Comparison of ENCODE assay signal across 8 cellular contexts in genomic region chr17:7263071-7263800, GRCh38. TPM values are rescaled to one million over a fixed set of nuclear protein-coding genes. Genes with fewer than 3 reads are reported as not detected.
DNase-seq lines count a peak whose midpoint lies in the region; ATAC-seq, FAIRE-seq and TF ChIP-seq lines count a peak whose summit lies in the region.

No MANE protein-coding gene starts in this region.

- H3K27me3 Mint-ChIP-seq in CD4-positive, CD25-positive, alpha-beta regulatory T cell: peaks cover 33% of the 10 kb centered on the region
- peaks cover 28% of the 10 kb centered on the region for H3K27me3 Mint-ChIP-seq in IgD-negative memory B cell

- no peak overlapping the region for H3K4me3 ChIP-seq in CD4-positive, CD25-positive, alpha-beta regulatory T cell (ENCODE audit: low read depth, low read length)
- H3K4me3 ChIP-seq in K562 (peak overlapping the region; percentile 47), lower lobe of right lung (peak overlapping the region; percentile 67), aorta (ENCODE audit: low read length in 2 of 2) (no peak overlapping the region)

- no peaks in the 10 kb centered on the region for H3K9me1 ChIP-seq in K562 (ENCODE audit: control insufficient read depth, insufficient read depth, low read length)

- peaks cover 6% of the 10 kb centered on the region for H3K36me3 ChIP-seq in CD4-positive, CD25-positive, alpha-beta regulatory T cell (ENCODE audit: control insufficient read depth, insufficient read depth, low read length)
- H3K36me3 ChIP-seq in K562 (ENCODE audit: control insufficient read depth, insufficient read depth, low read length) (peaks cover 21% of the 10 kb centered on the region; the same call in 2 of the 3 replicates), lower lobe of right lung (peaks cover 10% of the 10 kb centered on the region), aorta (ENCODE audit: control insufficient read depth in 1 of 2, insufficient read depth in 2 of 2, low read length in 1 of 2) (peaks cover 0 to 1% of the 10 kb centered on the region in 2 donors)

- POLR2A ChIA-PET in K562 (lab: Yijun Ruan, JAX): interaction anchor here (0.6 to 1.9 kb wide), 4 partner anchors 9 to 878 kb away, joined by 3 to 8 read pairs (median 4); no protein-coding TSS in a partner anchor

- H3K4me2 ChIP-seq in K562 (ENCODE audit: insufficient read depth, low read length): peak overlapping the region; percentile 95

- BruUV-seq in K562 (replicated peaks; lab: Mats Ljungman, UMichigan): no TSS peak

- peak; percentile 58 for TF ChIP-seq POLR2A in K562 (conservative IDR thresholded peaks at IDR 0.05)
- no peak for TF ChIP-seq POLR2A in GM18505 (IDR thresholded peaks at IDR 0.05; ENCODE audit: borderline replicate concordance, extremely low read depth, insufficient read depth, insufficient read length)

- FAIRE-seq in K562 (lab: Jason Lieb, UNC): peak; percentile 93

- TF ChIP-seq EP300 in K562 (IDR thresholded peaks at IDR 0.05; ENCODE audit: low read length): no peak

- peaks cover 5 to 32% (median 13%) of the 10 kb centered on the region in 4 donors for H3K4me1 Mint-ChIP-seq in CD4-positive, CD25-positive, alpha-beta regulatory T cell
- H3K4me1 Mint-ChIP-seq in IgD-negative memory B cell: peaks cover 5 to 18% (median 10%) of the 10 kb centered on the region in 3 donors

- no peaks in the 10 kb centered on the region for H3K79me2 ChIP-seq in K562 (ENCODE audit: control insufficient read depth, insufficient read depth, low read length)

- H3K27ac ChIP-seq in CD4-positive, CD25-positive, alpha-beta regulatory T cell (ENCODE audit: insufficient read depth, low read length, poor library complexity, severe bottlenecking): no peak overlapping the region
- H3K27ac ChIP-seq in K562 (ENCODE audit: extremely low read depth, low read depth, low read length) (peak overlapping the region; percentile 70), lower lobe of right lung (peak overlapping the region; percentile 88), aorta (ENCODE audit: low read depth in 1 of 2, low read length in 2 of 2) (no peak overlapping the region), substantia nigra (ENCODE audit: low read depth, low read length, poor library complexity, severe bottlenecking) (no peak overlapping the region)

- peaks cover 34% of the 10 kb centered on the region for H3K4me1 ChIP-seq in CD4-positive, CD25-positive, alpha-beta regulatory T cell (ENCODE audit: control insufficient read depth, insufficient read depth, low read length, poor library complexity, severe bottlenecking)
- H3K4me1 ChIP-seq in K562 (replicated peaks in 1 of 2; ENCODE audit: control insufficient read depth in 2 of 2, insufficient read depth in 2 of 2, low read length in 2 of 2): peaks cover 10 to 35% of the 10 kb centered on the region in 2 experiments; a peak in 4 of 5 replicates
- peaks cover 52% of the 10 kb centered on the region for H3K4me1 ChIP-seq in lower lobe of right lung
- no peaks in the 10 kb centered on the region for H3K4me1 ChIP-seq in aorta (ENCODE audit: control insufficient read depth in 1 of 2, insufficient read depth in 2 of 2, low read length in 2 of 2)

- H3K9ac ChIP-seq in K562 (ENCODE audit: insufficient read depth in 1 of 2, low read depth in 2 of 2, low read length in 2 of 2): peak overlapping the region; percentile 63 to 89

- peaks cover 0 to 2% (median 0%) of the 10 kb centered on the region in 7 donors for H3K9me3 Mint-ChIP-seq in CD4-positive, CD25-positive, alpha-beta regulatory T cell
- no peaks in the 10 kb centered on the region for H3K9me3 Mint-ChIP-seq in IgD-negative memory B cell

- CTCF ChIA-PET in K562 (lab: Yijun Ruan, JAX; ENCODE audit: low intra/inter-chr PET ratio): no interaction called here

- peak in 1 of 2 donors; percentile 26 for ATAC-seq in CD4-positive, CD25-positive, alpha-beta regulatory T cell (ENCODE audit: low read depth in 2 of 2)
- ATAC-seq in K562 (peak; percentile 92), lower lobe of right lung (peak; percentile 53 to 59), aorta (ENCODE audit: low FRiP score) (peak; percentile 4), HG03097 (IDR thresholded peaks at IDR 0.05; ENCODE audit: low FRiP score, unreplicated experiment) (no peak), GM18505 (IDR thresholded peaks at IDR 0.05; ENCODE audit: unreplicated experiment) (no peak)

- TF ChIP-seq CTCF in K562 (IDR thresholded peaks at IDR 0.05 in 2 of 3, conservative IDR thresholded peaks at IDR 0.05 in 1 of 3; ENCODE audit: insufficient read depth in 2 of 3, low read depth in 1 of 3, low read length in 3 of 3) (no peak), lower lobe of right lung (IDR thresholded peaks at IDR 0.05) (no peak)

- TF ChIP-seq RAD21 in K562 (CRISPR knock-in tag; conservative IDR thresholded peaks at IDR 0.05 in 1 of 2, IDR thresholded peaks at IDR 0.05 in 1 of 2): no peak

- no peaks in the 10 kb centered on the region for H3K9me3 ChIP-seq in CD4-positive, CD25-positive, alpha-beta regulatory T cell (ENCODE audit: control insufficient read depth in 2 of 2, low read length in 2 of 2)
- H3K9me3 ChIP-seq in K562 (replicated peaks; ENCODE audit: control insufficient read depth, insufficient read depth, low read depth, low read length): no peaks in the 10 kb centered on the region
- H3K9me3 ChIP-seq in lower lobe of right lung: no peaks in the 10 kb centered on the region
- H3K9me3 ChIP-seq in aorta (ENCODE audit: control insufficient read depth, low read length): no peaks in the 10 kb centered on the region

- H3K27ac Mint-ChIP-seq in CD4-positive, CD25-positive, alpha-beta regulatory T cell: peak overlapping the region in 2 of 3 donors; percentile 26 to 42
- peak overlapping the region in 2 of 3 donors; percentile 74 to 95 for H3K27ac Mint-ChIP-seq in IgD-negative memory B cell

- in situ Hi-C loops in K562 (cut with MboI): no loop called here

- 1% methylated on average over 10 of the region's 19 CpGs for WGBS in K562 (ENCODE audit: insufficient coverage, low coverage, missing lambda C conversion rate)
- WGBS in aorta, 2 donors: 9 to 13% methylated on average over 19 of the region's 19 CpGs

- DNase-seq in CD4-positive, CD25-positive, alpha-beta regulatory T cell: no peak
- DNase-seq in K562 (ENCODE audit: extremely low read depth in 1 of 4, low spot score in 3 of 4) (peak; percentile 79 to 88 (median 82)), lower lobe of right lung (peak; percentile 82), aorta (no peak), substantia nigra (lab: John Stamatoyannopoulos, UW) (no peak)

- peaks cover 6% of the 10 kb centered on the region for H3K27me3 ChIP-seq in CD4-positive, CD25-positive, alpha-beta regulatory T cell (ENCODE audit: control insufficient read depth, insufficient read depth, low read length)
- no peaks in the 10 kb centered on the region for H3K27me3 ChIP-seq in K562 (ENCODE audit: control insufficient read depth in 2 of 2, insufficient read depth in 2 of 2, low read length in 2 of 2)
- peaks cover 21% of the 10 kb centered on the region for H3K27me3 ChIP-seq in lower lobe of right lung (ENCODE audit: low read depth)
- H3K27me3 ChIP-seq in aorta (ENCODE audit: control insufficient read depth in 1 of 2, insufficient read depth in 2 of 2, low read length in 1 of 2): peaks cover 0 to 3% of the 10 kb centered on the region in 2 donors

- H3K36me3 Mint-ChIP-seq in CD4-positive, CD25-positive, alpha-beta regulatory T cell: no peaks in the 10 kb centered on the region
- peaks cover 6% of the 10 kb centered on the region for H3K36me3 Mint-ChIP-seq in IgD-negative memory B cell

- intact Hi-C loops in K562 (cut with micrococcal nuclease) (no loop called here), lower lobe of right lung (cut with DNase I) (no loop called here), aorta (cut with DNase I) (no loop called here)

- H3K4me3 Mint-ChIP-seq in CD4-positive, CD25-positive, alpha-beta regulatory T cell: peak overlapping the region; percentile 58 to 90 (median 72)
- H3K4me3 Mint-ChIP-seq in IgD-negative memory B cell: peak overlapping the region; percentile 70 to 92 (median 82)

- H2AFZ ChIP-seq in K562 (ENCODE audit: low read depth, low read length): peak overlapping the region; percentile 97

- H4K20me1 ChIP-seq in K562 (replicated peaks; ENCODE audit: control insufficient read depth, insufficient read depth, low read length): no peaks in the 10 kb centered on the region

RNA-seq across cellular contexts. Expression of gene CLDN7, which starts 1.0 kb away (rescaled TPM):
- not detected for total RNA-seq in CD4-positive, CD25-positive, alpha-beta regulatory T cell
- polyA plus RNA-seq in CD4-positive, CD25-positive, alpha-beta regulatory T cell: 1 to 10 TPM in 2 of 4 donors, under 1 TPM in 2; 0.55 to 2.0 (median 1.3) TPM
- polyA plus RNA-seq in IgD-negative memory B cell (1.2 TPM), K562 (2011; rRNA removed) (9.9 and 14.2 TPM in 2 replicates), K562 (2014; fragmentation: Illumina TruSeq; extraction: Trizol) (7.6 and 11.1 TPM in 2 replicates), K562 (2014; fragmentation: Nextera tagmentation; extraction: Ambion mirVana) (1 to 10 TPM; 2.2 to 4.0 TPM), K562 (2014; rRNA removed) (14.5 and 15.6 TPM in 2 replicates), aorta (10 to 100 TPM in 1 of 2 donors, 1 to 10 TPM in 1; 1.1 to 37.6 TPM)
- total RNA-seq in K562 (2011; cell fraction: chromatin; rRNA removed; ENCODE audit: low replicate concordance): 19.6 and 42.6 TPM in 2 replicates
- total RNA-seq in K562 (2011; cell fraction: nucleolus; rRNA removed): 35.5 and 39.7 TPM in 2 replicates
- total RNA-seq in K562 (2011; cell fraction: nucleoplasm; rRNA removed): 20.2 and 25.8 TPM in 2 replicates
- total RNA-seq in K562 (2014; rRNA removed) (6.7 and 10.4 TPM in 2 replicates), K562 (2014; rRNA removed; fragmentation: Illumina TruSeq; extraction: Trizol) (2.4 and 3.2 TPM in 2 replicates), K562 (2015; rRNA removed; fragmentation: Illumina TruSeq; extraction: Trizol) (5.4 and 6.8 TPM in 2 replicates), K562 (2021) (9.1 and 13.7 TPM in 2 replicates), lower lobe of right lung (98.7 TPM), aorta (1 to 10 TPM; 3.3 to 9.9 TPM)
- polyA plus RNA-seq in K562 (2011; cell fraction: cytosol; rRNA removed): 15.6 and 18.1 TPM in 2 replicates
- 65.6 and 71.0 TPM in 2 replicates for polyA plus RNA-seq in K562 (2011; cell fraction: nucleus; rRNA removed)
- 10.1 and 20.8 TPM in 2 replicates for polyA plus RNA-seq in K562 (2012)
- 4.0 and 4.2 TPM in 2 replicates for polyA minus RNA-seq in K562 (2011; rRNA and poly(A)+ RNA removed)
- 1.8 and 3.0 TPM in 2 replicates for polyA minus RNA-seq in K562 (2011; cell fraction: cytosol; rRNA and poly(A)+ RNA removed)
- polyA minus RNA-seq in K562 (2011; cell fraction: nucleus; rRNA and poly(A)+ RNA removed): 6.5 and 6.6 TPM in 2 replicates

RNA-seq across cellular contexts. Expression of gene ELP5, which starts 11.2 kb away (rescaled TPM):
- 31.6 TPM for total RNA-seq in CD4-positive, CD25-positive, alpha-beta regulatory T cell
- 10 to 100 TPM; 54.5 to 74.0 (median 59.0) TPM for polyA plus RNA-seq in CD4-positive, CD25-positive, alpha-beta regulatory T cell
- polyA plus RNA-seq in IgD-negative memory B cell (86.8 TPM), K562 (2011; rRNA removed) (41.1 and 45.5 TPM in 2 replicates), K562 (2014; fragmentation: Illumina TruSeq; extraction: Trizol) (67.2 and 72.9 TPM in 2 replicates), K562 (2014; fragmentation: Nextera tagmentation; extraction: Ambion mirVana) (10 to 100 TPM; 48.8 to 77.9 TPM), K562 (2014; rRNA removed) (72.9 and 90.0 TPM in 2 replicates), aorta (10 to 100 TPM; 26.7 to 51.1 TPM)
- 28.4 and 69.3 TPM in 2 replicates for total RNA-seq in K562 (2011; cell fraction: chromatin; rRNA removed; ENCODE audit: low replicate concordance)
- total RNA-seq in K562 (2011; cell fraction: nucleolus; rRNA removed): 49.4 and 51.6 TPM in 2 replicates
- total RNA-seq in K562 (2011; cell fraction: nucleoplasm; rRNA removed): 43.8 and 45.5 TPM in 2 replicates
- total RNA-seq in K562 (2014; rRNA removed) (52.9 and 65.1 TPM in 2 replicates), K562 (2014; rRNA removed; fragmentation: Illumina TruSeq; extraction: Trizol) (25.5 and 25.7 TPM in 2 replicates), K562 (2015; rRNA removed; fragmentation: Illumina TruSeq; extraction: Trizol) (36.6 and 38.1 TPM in 2 replicates), K562 (2021) (61.1 and 61.4 TPM in 2 replicates), lower lobe of right lung (33.2 TPM), aorta (10 to 100 TPM; 26.6 to 31.0 TPM)
- polyA plus RNA-seq in K562 (2011; cell fraction: cytosol; rRNA removed): 72.7 and 84.6 TPM in 2 replicates
- polyA plus RNA-seq in K562 (2011; cell fraction: nucleus; rRNA removed): 74.5 and 78.4 TPM in 2 replicates
- 54.2 and 70.9 TPM in 2 replicates for polyA plus RNA-seq in K562 (2012)
- 21.2 and 32.3 TPM in 2 replicates for polyA minus RNA-seq in K562 (2011; rRNA and poly(A)+ RNA removed)
- polyA minus RNA-seq in K562 (2011; cell fraction: cytosol; rRNA and poly(A)+ RNA removed): 21.1 and 28.9 TPM in 2 replicates
- polyA minus RNA-seq in K562 (2011; cell fraction: nucleus; rRNA and poly(A)+ RNA removed): 13.3 and 18.7 TPM in 2 replicates

RNA-seq across cellular contexts. Expression of gene CTDNEP1, which starts 11.7 kb away (rescaled TPM):
- total RNA-seq in CD4-positive, CD25-positive, alpha-beta regulatory T cell: 114 TPM
- 10 to 100 TPM; 33.0 to 40.7 (median 38.8) TPM for polyA plus RNA-seq in CD4-positive, CD25-positive, alpha-beta regulatory T cell
- polyA plus RNA-seq in IgD-negative memory B cell (48.7 TPM), K562 (2011; rRNA removed) (61.4 and 81.4 TPM in 2 replicates), K562 (2014; fragmentation: Illumina TruSeq; extraction: Trizol) (146 and 150 TPM in 2 replicates), K562 (2014; fragmentation: Nextera tagmentation; extraction: Ambion mirVana) (10 to 100 TPM; 10.7 to 13.0 TPM), K562 (2014; rRNA removed) (64.6 and 74.6 TPM in 2 replicates), aorta (100 to 1,000 TPM; 112 to 113 TPM)
- total RNA-seq in K562 (2011; cell fraction: chromatin; rRNA removed; ENCODE audit: low replicate concordance): 89.9 and 155 TPM in 2 replicates
- total RNA-seq in K562 (2011; cell fraction: nucleolus; rRNA removed): 115 and 117 TPM in 2 replicates
- 129 and 140 TPM in 2 replicates for total RNA-seq in K562 (2011; cell fraction: nucleoplasm; rRNA removed)
- total RNA-seq in K562 (2014; rRNA removed) (28.5 and 34.9 TPM in 2 replicates), K562 (2014; rRNA removed; fragmentation: Illumina TruSeq; extraction: Trizol) (16.6 and 17.8 TPM in 2 replicates), K562 (2015; rRNA removed; fragmentation: Illumina TruSeq; extraction: Trizol) (22.4 and 23.0 TPM in 2 replicates), K562 (2021) (98.9 and 102 TPM in 2 replicates), lower lobe of right lung (140 TPM), aorta (100 to 1,000 TPM in 1 of 2 donors, 10 to 100 TPM in 1; 92.9 to 105 TPM)
- polyA plus RNA-seq in K562 (2011; cell fraction: cytosol; rRNA removed): 88.4 and 90.5 TPM in 2 replicates
- 93.5 and 104 TPM in 2 replicates for polyA plus RNA-seq in K562 (2011; cell fraction: nucleus; rRNA removed)
- polyA plus RNA-seq in K562 (2012): 107 and 141 TPM in 2 replicates
- 48.9 and 53.2 TPM in 2 replicates for polyA minus RNA-seq in K562 (2011; rRNA and poly(A)+ RNA removed)
- 64.0 and 77.7 TPM in 2 replicates for polyA minus RNA-seq in K562 (2011; cell fraction: cytosol; rRNA and poly(A)+ RNA removed)
- 18.8 and 38.0 TPM in 2 replicates for polyA minus RNA-seq in K562 (2011; cell fraction: nucleus; rRNA and poly(A)+ RNA removed)

RNA-seq across cellular contexts. Expression of gene SLC2A4, which starts 18.3 kb away (rescaled TPM):
- total RNA-seq in CD4-positive, CD25-positive, alpha-beta regulatory T cell: not detected
- not detected for polyA plus RNA-seq in CD4-positive, CD25-positive, alpha-beta regulatory T cell
- polyA plus RNA-seq in IgD-negative memory B cell (not detected), K562 (2011; rRNA removed) (0.74 and 1.6 TPM in 2 replicates), K562 (2014; fragmentation: Illumina TruSeq; extraction: Trizol) (1.8 and 1.9 TPM in 2 replicates), K562 (2014; fragmentation: Nextera tagmentation; extraction: Ambion mirVana) (1 to 10 TPM; 1.0 to 1.6 TPM), K562 (2014; rRNA removed) (1.5 and 2.6 TPM in 2 replicates), aorta (1 to 10 TPM in 1 of 2 donors, under 1 TPM in 1; 0.63 to 1.6 TPM)
- 3.8 and 10.8 TPM in 2 replicates for total RNA-seq in K562 (2011; cell fraction: chromatin; rRNA removed; ENCODE audit: low replicate concordance)
- 9.5 and 9.9 TPM in 2 replicates for total RNA-seq in K562 (2011; cell fraction: nucleolus; rRNA removed)
- total RNA-seq in K562 (2011; cell fraction: nucleoplasm; rRNA removed): 6.2 and 7.4 TPM in 2 replicates
- total RNA-seq in K562 (2014; rRNA removed) (1.8 and 2.5 TPM in 2 replicates), K562 (2014; rRNA removed; fragmentation: Illumina TruSeq; extraction: Trizol) (0.80 and 0.89 TPM in 2 replicates), K562 (2015; rRNA removed; fragmentation: Illumina TruSeq; extraction: Trizol) (0.57 and 0.83 TPM in 2 replicates), K562 (2021) (3.4 and 3.5 TPM in 2 replicates), lower lobe of right lung (1.1 TPM), aorta (1 to 10 TPM; 2.5 to 3.9 TPM)
- 1.6 and 2.5 TPM in 2 replicates for polyA plus RNA-seq in K562 (2011; cell fraction: cytosol; rRNA removed)
- polyA plus RNA-seq in K562 (2011; cell fraction: nucleus; rRNA removed): 7.2 and 7.5 TPM in 2 replicates
- 0.54 and 0.90 TPM in 2 replicates for polyA plus RNA-seq in K562 (2012)
- polyA minus RNA-seq in K562 (2011; rRNA and poly(A)+ RNA removed): 0.88 and 0.99 TPM in 2 replicates
- polyA minus RNA-seq in K562 (2011; cell fraction: cytosol; rRNA and poly(A)+ RNA removed): 1.0 and 1.5 TPM in 2 replicates
- polyA minus RNA-seq in K562 (2011; cell fraction: nucleus; rRNA and poly(A)+ RNA removed): 2.8 and 3.2 TPM in 2 replicates

RNA-seq across cellular contexts. Expression of gene GABARAP, which starts 21.0 kb away (rescaled TPM):
- 227 TPM for total RNA-seq in CD4-positive, CD25-positive, alpha-beta regulatory T cell
- 1,000 to 10,000 TPM in 2 of 4 donors, 100 to 1,000 TPM in 2; 939 to 1,205 (median 986) TPM for polyA plus RNA-seq in CD4-positive, CD25-positive, alpha-beta regulatory T cell
- polyA plus RNA-seq in IgD-negative memory B cell: 1,138 TPM
- total RNA-seq in K562 (2011; cell fraction: chromatin; rRNA removed; ENCODE audit: low replicate concordance): 24.6 and 29.6 TPM in 2 replicates
- 22.9 and 27.7 TPM in 2 replicates for total RNA-seq in K562 (2011; cell fraction: nucleolus; rRNA removed)
- 36.2 and 50.7 TPM in 2 replicates for total RNA-seq in K562 (2011; cell fraction: nucleoplasm; rRNA removed)
- 47.5 and 75.8 TPM in 2 replicates for total RNA-seq in K562 (2014; rRNA removed)
- total RNA-seq in K562 (2014; rRNA removed; fragmentation: Illumina TruSeq; extraction: Trizol): 104 and 117 TPM in 2 replicates
- 114 TPM in 2 replicates for total RNA-seq in K562 (2015; rRNA removed; fragmentation: Illumina TruSeq; extraction: Trizol)
- total RNA-seq in K562 (2021): 152 and 155 TPM in 2 replicates
- 152 and 170 TPM in 2 replicates for polyA plus RNA-seq in K562 (2011; rRNA removed)
- polyA plus RNA-seq in K562 (2011; cell fraction: cytosol; rRNA removed): 165 and 263 TPM in 2 replicates
- 57.4 and 88.4 TPM in 2 replicates for polyA plus RNA-seq in K562 (2011; cell fraction: nucleus; rRNA removed)
- 192 and 504 TPM in 2 replicates for polyA plus RNA-seq in K562 (2012)
- 309 and 373 TPM in 2 replicates for polyA plus RNA-seq in K562 (2014; fragmentation: Illumina TruSeq; extraction: Trizol)
- 100 to 1,000 TPM; 246 to 279 TPM for polyA plus RNA-seq in K562 (2014; fragmentation: Nextera tagmentation; extraction: Ambion mirVana)
- 130 and 135 TPM in 2 replicates for polyA plus RNA-seq in K562 (2014; rRNA removed)
- 102 and 103 TPM in 2 replicates for polyA minus RNA-seq in K562 (2011; rRNA and poly(A)+ RNA removed)
- 54.3 and 65.2 TPM in 2 replicates for polyA minus RNA-seq in K562 (2011; cell fraction: cytosol; rRNA and poly(A)+ RNA removed)
- 10.8 and 28.3 TPM in 2 replicates for polyA minus RNA-seq in K562 (2011; cell fraction: nucleus; rRNA and poly(A)+ RNA removed)
- total RNA-seq in lower lobe of right lung: 587 TPM
- 100 to 1,000 TPM; 405 to 430 TPM for total RNA-seq in aorta
- 100 to 1,000 TPM; 801 to 895 TPM for polyA plus RNA-seq in aorta

Comparison
In these comparisons a context has a peak if more than half of its experiments do, and no peak if none do; other contexts are left out.
1. ATAC-seq: peak in K562 (single experiment), lower lobe of right lung (2 of 2) and aorta (single experiment); none in HG03097 (single experiment) and GM18505 (single experiment).
2. DNase-seq: peak in K562 (4 of 4) and lower lobe of right lung (single experiment); none in CD4-positive, CD25-positive, alpha-beta regulatory T cell (0 of 3), aorta (0 of 2) and substantia nigra (0 of 49).
3. H3K27ac ChIP-seq: peak in K562 (single experiment) and lower lobe of right lung (single experiment); none in CD4-positive, CD25-positive, alpha-beta regulatory T cell (single experiment), aorta (0 of 2) and substantia nigra (single experiment).
4. H3K4me3 ChIP-seq: peak in K562 (single experiment) and lower lobe of right lung (single experiment); none in CD4-positive, CD25-positive, alpha-beta regulatory T cell (single experiment) and aorta (0 of 2).